Comparison of ENCODE assay signal across 9 cellular contexts in the genomic region with DNA sequence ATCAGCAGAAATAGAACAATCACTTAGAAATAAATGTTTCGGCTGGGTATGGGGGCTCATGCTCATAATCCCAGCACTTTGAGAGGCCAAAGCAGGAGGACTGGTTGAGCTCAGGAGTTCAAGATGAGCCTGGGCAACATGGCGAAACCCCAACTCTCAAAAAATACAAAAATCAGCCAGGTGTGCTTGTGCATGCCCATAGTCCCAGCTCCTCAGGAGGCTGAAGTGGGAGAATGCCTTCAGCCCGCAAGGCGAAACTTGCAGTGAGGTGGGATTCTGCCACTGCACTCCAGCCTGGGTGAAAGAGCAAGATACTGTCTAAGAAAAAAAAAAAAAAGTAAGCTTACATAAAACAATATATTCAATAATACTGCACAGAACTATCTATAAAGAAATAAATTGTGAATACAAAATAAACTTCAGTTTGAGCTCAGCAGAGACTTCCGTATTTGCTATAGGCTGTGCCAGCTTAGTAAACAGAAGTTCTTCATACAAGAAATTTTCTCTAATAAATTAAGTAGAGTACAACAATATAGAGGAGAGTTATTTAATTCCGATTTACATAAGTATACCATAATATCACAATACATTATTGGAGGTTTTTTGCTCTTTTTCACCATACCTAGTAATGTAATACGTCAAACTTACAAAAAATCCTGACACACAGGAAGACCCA. TPM values are rescaled to one million over a fixed set of nuclear protein-coding genes. Genes with fewer than 3 reads are reported as not detected.
DNase-seq lines count a peak whose midpoint lies in the region; ATAC-seq lines count a peak whose summit lies in the region.
"Had no signal": no experiment of that assay in that cellular context is flagged by ENCODE, and none has a peak within 500 bp of the region (broad histone marks: within the 10 kb centered on the region; RNA-seq: fewer than 3 reads in every experiment).

No MANE protein-coding gene starts in this region.

- peak overlapping the region; percentile 53 for H3K4me3 ChIP-seq in GM08714 (ENCODE audit: low read length)

- no peaks in the 10 kb centered on the region for H3K27me3 Mint-ChIP-seq in activated T-helper 17 cell treated with anti-CD3 and anti-CD28 coated beads, Interleukin-2, amount 50 U/mL, for 72 hours
- no peaks in the 10 kb centered on the region for H3K27me3 Mint-ChIP-seq in natural killer cell treated with Interleukin-12 subunit alpha and Interleukin-12 subunit beta and Interleukin-15 and Interleukin-18, amount 100 ng/mL, for 72 hours

- peak; percentile 21 for ATAC-seq in HG02870 (IDR thresholded peaks at IDR 0.05; ENCODE audit: unreplicated experiment)
- peak; percentile 3 for ATAC-seq in activated T-helper 17 cell treated with anti-CD3 and anti-CD28 coated beads, Interleukin-2, amount 50 U/mL, for 72 hours (replicated peaks)
- no peak for ATAC-seq in natural killer cell treated with Interleukin-12 subunit alpha and Interleukin-12 subunit beta and Interleukin-15 and Interleukin-18, amount 100 ng/mL, for 72 hours
- no peak for ATAC-seq in GM18511 (IDR thresholded peaks at IDR 0.05; ENCODE audit: unreplicated experiment)

- peaks cover 3% of the 10 kb centered on the region for H3K9me3 Mint-ChIP-seq in activated T-helper 17 cell treated with anti-CD3 and anti-CD28 coated beads, Interleukin-2, amount 50 U/mL, for 72 hours
- no peaks in the 10 kb centered on the region for H3K9me3 Mint-ChIP-seq in natural killer cell treated with Interleukin-12 subunit alpha and Interleukin-12 subunit beta and Interleukin-15 and Interleukin-18, amount 100 ng/mL, for 72 hours

- no peak for DNase-seq in natural killer cell treated with Interleukin-12 subunit alpha and Interleukin-12 subunit beta and Interleukin-15 and Interleukin-18, amount 100 ng/mL, for 72 hours (ENCODE audit: low spot score)
- no peak for DNase-seq in COR-L47 (lab: John Stamatoyannopoulos, UW)
- no peak for DNase-seq in iPS-NIHi7 (ENCODE audit: extremely low spot score)
- DNase-seq in EL: no peak
- DNase-seq: NCI-H2171 had no signal

- H3K36me3 Mint-ChIP-seq in activated T-helper 17 cell treated with anti-CD3 and anti-CD28 coated beads, Interleukin-2, amount 50 U/mL, for 72 hours (ENCODE audit: low read depth): peaks cover 22% of the 10 kb centered on the region
- peaks cover 17% of the 10 kb centered on the region for H3K36me3 Mint-ChIP-seq in natural killer cell treated with Interleukin-12 subunit alpha and Interleukin-12 subunit beta and Interleukin-15 and Interleukin-18, amount 100 ng/mL, for 72 hours

- H3K27ac Mint-ChIP-seq in activated T-helper 17 cell treated with anti-CD3 and anti-CD28 coated beads, Interleukin-2, amount 50 U/mL, for 72 hours: peak overlapping the region; percentile 89
- H3K27ac Mint-ChIP-seq in natural killer cell treated with Interleukin-12 subunit alpha and Interleukin-12 subunit beta and Interleukin-15 and Interleukin-18, amount 100 ng/mL, for 72 hours: peak overlapping the region; percentile 88 to 92

- H3K4me3 Mint-ChIP-seq in activated T-helper 17 cell treated with anti-CD3 and anti-CD28 coated beads, Interleukin-2, amount 50 U/mL, for 72 hours: peak overlapping the region; percentile 78
- H3K4me3 Mint-ChIP-seq in natural killer cell treated with Interleukin-12 subunit alpha and Interleukin-12 subunit beta and Interleukin-15 and Interleukin-18, amount 100 ng/mL, for 72 hours: peak overlapping the region; percentile 81

- peaks cover 13% of the 10 kb centered on the region for H3K4me1 Mint-ChIP-seq in activated T-helper 17 cell treated with anti-CD3 and anti-CD28 coated beads, Interleukin-2, amount 50 U/mL, for 72 hours
- peaks cover 10 to 17% of the 10 kb centered on the region in 2 donors for H3K4me1 Mint-ChIP-seq in natural killer cell treated with Interleukin-12 subunit alpha and Interleukin-12 subunit beta and Interleukin-15 and Interleukin-18, amount 100 ng/mL, for 72 hours (ENCODE audit: low read depth in 2 of 2)

RNA-seq across cellular contexts. Expression of a gene that starts 43.6 kb away (rescaled TPM):
- total RNA-seq in activated T-helper 17 cell treated with anti-CD3 and anti-CD28 coated beads, Interleukin-2, amount 50 U/mL, for 72 hours: 10 to 100 TPM; 10.9 to 17.1 TPM
- total RNA-seq in natural killer cell treated with Interleukin-12 subunit alpha and Interleukin-12 subunit beta and Interleukin-15 and Interleukin-18, amount 100 ng/mL, for 72 hours: 10 to 100 TPM; 17.6 to 25.4 TPM

Comparison
In these comparisons a context has a peak if more than half of its experiments do, and no peak if none do; other contexts are left out.
1. ATAC-seq: peak in HG02870 (single experiment) and activated T-helper 17 cell treated with anti-CD3 and anti-CD28 coated beads, Interleukin-2, amount 50 U/mL, for 72 hours (single experiment); none in natural killer cell treated with Interleukin-12 subunit alpha and Interleukin-12 subunit beta and Interleukin-15 and Interleukin-18, amount 100 ng/mL, for 72 hours (0 of 2) and GM18511 (single experiment).